Comparison of ENCODE assay signal across 31 cellular contexts in genomic region chr16:66776457-66776856, GRCh38. TPM values are rescaled to one million over a fixed set of nuclear protein-coding genes. Genes with fewer than 3 reads are reported as not detected.
DNase-seq lines count a peak whose midpoint lies in the region; ATAC-seq, FAIRE-seq and TF ChIP-seq lines count a peak whose summit lies in the region.
"Had no signal": no experiment of that assay in that cellular context is flagged by ENCODE, and none has a peak within 500 bp of the region (broad histone marks: within the 10 kb centered on the region; RNA-seq: fewer than 3 reads in every experiment).

No MANE protein-coding gene starts in this region.

- intact Hi-C loops in HepG2 (cut with micrococcal nuclease; ENCODE audit: unreplicated experiment), result no loop called here
- intact Hi-C loops in right lobe of liver (cut with DNase I), result no loop called here
- intact Hi-C loops in K562 (cut with micrococcal nuclease), result no loop called here

- no peaks in the 10 kb centered on the region for H3K79me2 ChIP-seq in HepG2 (ENCODE audit: insufficient read depth, low read length)
- H3K79me2 ChIP-seq in K562 (ENCODE audit: control insufficient read depth, insufficient read depth, low read length), result no peaks in the 10 kb centered on the region
- no peaks in the 10 kb centered on the region for H3K79me2 ChIP-seq in GM23248 (ENCODE audit: insufficient read depth)

- no peaks in the 10 kb centered on the region for H3F3A ChIP-seq in GM23248 (ENCODE audit: insufficient read depth)

- H3K14ac ChIP-seq in neuronal stem cell (ENCODE audit: low read length), result no peak overlapping the region

- H4K20me1 ChIP-seq in HepG2 (ENCODE audit: insufficient read depth, low read length) (no peaks in the 10 kb centered on the region; the same call in 1 of the 2 replicates), K562 (replicated peaks; ENCODE audit: control insufficient read depth, insufficient read depth, low read length) (no peaks in the 10 kb centered on the region), GM23248 (ENCODE audit: insufficient read depth) (no peaks in the 10 kb centered on the region)
- H4K20me1 ChIP-seq: BLaER1 had no signal

- CTCF ChIA-PET in HepG2 (lab: Yijun Ruan, JAX; ENCODE audit: low intra/inter-chr PET ratio, low total read pairs), result no interaction called here
- CTCF ChIA-PET in HEK293 (lab: Yijun Ruan, JAX), result interaction anchor here (1.0 kb wide), 1 partner anchor 25 kb away, joined by 4 read pairs; the partner anchor contains the start of gene DYNC1LI2
- CTCF ChIA-PET in K562 (lab: Yijun Ruan, JAX; ENCODE audit: low intra/inter-chr PET ratio), result no interaction called here

- in situ Hi-C loops in HepG2 (cut with HindIII; ENCODE audit: extremely low pct_ligation_motif_present, low pct_unique_long_range_greater_than_20kb), result no loop called here
- in situ Hi-C loops in K562 (cut with MboI), result no loop called here
- in situ Hi-C loops in GM23248 (cut with MboI), result no loop called here

- no peak overlapping the region for H2BK15ac ChIP-seq in neuronal stem cell (ENCODE audit: low read length)

- no peak for TF ChIP-seq RAD21 in HepG2 (CRISPR knock-in tag; IDR thresholded peaks at IDR 0.05)
- no peak for TF ChIP-seq RAD21 in K562 (CRISPR knock-in tag; conservative IDR thresholded peaks at IDR 0.05 in 1 of 2, IDR thresholded peaks at IDR 0.05 in 1 of 2)

- no peak overlapping the region for H2AFZ ChIP-seq in HepG2 (ENCODE audit: low read length)
- 0 out of 2 replicates have a peak overlapping the region, but pooled peaks have one; percentile 35 for H2AFZ ChIP-seq in K562 (ENCODE audit: low read depth, low read length)
- peak overlapping the region; percentile 0 for H2AFZ ChIP-seq in neuronal stem cell (ENCODE audit: low read length)
- H2AFZ ChIP-seq in GM23248, result no peak overlapping the region

- H2AK5ac ChIP-seq in neuronal stem cell (ENCODE audit: low read depth, low read length), result no peak overlapping the region

- H3K9me2 ChIP-seq in GM23248 (ENCODE audit: insufficient read depth), result no peaks in the 10 kb centered on the region

- TF ChIP-seq EP300 in HepG2 (IDR thresholded peaks at IDR 0.05; ENCODE audit: low read depth in 2 of 2, low read length in 2 of 2) (no peak), HepG2 (CRISPR knock-in tag; IDR thresholded peaks at IDR 0.05; ENCODE audit: borderline replicate concordance) (no peak), K562 (IDR thresholded peaks at IDR 0.05; ENCODE audit: low read length) (no peak)

- H3K9me3 ChIP-seq in HepG2 (ENCODE audit: low read length) (no peaks in the 10 kb centered on the region), right lobe of liver (no peaks in the 10 kb centered on the region), HEK293 (ENCODE audit: control insufficient read depth, insufficient read depth, low read depth, low read length) (no peaks in the 10 kb centered on the region), K562 (replicated peaks; ENCODE audit: control insufficient read depth, insufficient read depth, low read depth, low read length) (no peaks in the 10 kb centered on the region), neuronal stem cell (replicated peaks in 1 of 2; ENCODE audit: control insufficient read depth in 2 of 2, insufficient read depth in 1 of 2, low read depth in 1 of 2, low read length in 2 of 2) (no peaks in the 10 kb centered on the region), GM23248 (ENCODE audit: low read depth) (no peaks in the 10 kb centered on the region)
- H3K9me3 ChIP-seq: A549, BE2C, BLaER1 had no signal

- BruUV-seq in HepG2 (replicated peaks; lab: Mats Ljungman, UMichigan) (no TSS peak), K562 (replicated peaks; lab: Mats Ljungman, UMichigan) (no TSS peak)

- no peak overlapping the region for H2BK120ac ChIP-seq in neuronal stem cell (ENCODE audit: low read depth, low read length)

- FAIRE-seq in HepG2 (lab: Jason Lieb, UNC), result no peak
- no peak for FAIRE-seq in K562 (lab: Jason Lieb, UNC)
- FAIRE-seq: A549, GM12878, GM12892, GM18507 had no signal

- DNase-seq in HepG2 (ENCODE audit: low spot score) (no peak), right lobe of liver (no peak), K562 (ENCODE audit: extremely low read depth in 1 of 4, low spot score in 3 of 4) (no peak), neuronal stem cell (ENCODE audit: low spot score) (no peak), globus pallidus (ENCODE audit: low spot score) (no peak), GM23248 (no peak)
- DNase-seq: AML-193; BE2C; C1 segment of cervical spinal cord; CD4-positive, alpha-beta memory T cell; CD4-positive, CD25-positive, alpha-beta regulatory T cell; CD8-positive, alpha-beta memory T cell; COR-L47; DMS 273 treated with DMSO at 0.1 percent for 48 hours; DMS153; DMS53; DMS79; DND-41; EL; GDM1 had no signal

- H3K23ac ChIP-seq in neuronal stem cell (ENCODE audit: low read depth, low read length, poor library complexity), result no peak overlapping the region

- H3K4me1 ChIP-seq in HepG2 (ENCODE audit: insufficient read depth, low read length) (peaks cover 5% of the 10 kb centered on the region; the same call in 1 of the 2 replicates), right lobe of liver (no peaks in the 10 kb centered on the region), HEK293 (ENCODE audit: control insufficient read depth, insufficient read depth, low read length) (no peaks in the 10 kb centered on the region), K562 (replicated peaks in 1 of 2; ENCODE audit: control insufficient read depth in 2 of 2, insufficient read depth in 2 of 2, low read length in 2 of 2) (no peaks in the 10 kb centered on the region; a peak in 1 of 5 replicates), neuronal stem cell (ENCODE audit: control insufficient read depth in 2 of 2, insufficient read depth in 1 of 2, low read depth in 1 of 2, low read length in 2 of 2) (no peaks in the 10 kb centered on the region), GM23248 (ENCODE audit: insufficient read depth) (no peaks in the 10 kb centered on the region)
- H3K4me1 ChIP-seq: A549, BE2C, BLaER1 had no signal

- H2BK12ac ChIP-seq in neuronal stem cell (ENCODE audit: low read length), result no peak overlapping the region

- H4K8ac ChIP-seq in neuronal stem cell (ENCODE audit: low read depth, low read length), result no peak overlapping the region

- POLR2A ChIA-PET in HepG2 (lab: Yijun Ruan, JAX) (interaction anchor here (0.9 kb wide), 1 partner anchor 54 kb away, joined by 3 read pairs; the partner anchor contains the start of gene NAE1), HEK293 (lab: Yijun Ruan, JAX) (no interaction called here), K562 (lab: Yijun Ruan, JAX) (no interaction called here)

- no peak overlapping the region for H2BK5ac ChIP-seq in neuronal stem cell (ENCODE audit: low read length)

- no peak overlapping the region for H4K91ac ChIP-seq in neuronal stem cell (ENCODE audit: low read depth, low read length, poor library complexity)

- no peaks in the 10 kb centered on the region for H3K9me1 ChIP-seq in K562 (ENCODE audit: control insufficient read depth, insufficient read depth, low read length)

- no peaks in the 10 kb centered on the region for H3K36me3 ChIP-seq in HepG2 (replicated peaks in 1 of 2; ENCODE audit: control insufficient read depth in 1 of 2, insufficient read depth in 2 of 2, low read length in 2 of 2)
- H3K36me3 ChIP-seq in right lobe of liver, result no peaks in the 10 kb centered on the region
- no peaks in the 10 kb centered on the region for H3K36me3 ChIP-seq in HEK293 (ENCODE audit: control insufficient read depth in 2 of 2, insufficient read depth in 1 of 2, low read length in 2 of 2)
- no peaks in the 10 kb centered on the region for H3K36me3 ChIP-seq in K562 (ENCODE audit: control insufficient read depth, insufficient read depth, low read length)
- no peaks in the 10 kb centered on the region for H3K36me3 ChIP-seq in neuronal stem cell (replicated peaks in 1 of 2; ENCODE audit: control insufficient read depth in 2 of 2, insufficient read depth in 2 of 2, low read length in 2 of 2)
- no peaks in the 10 kb centered on the region for H3K36me3 ChIP-seq in GM23248 (ENCODE audit: low read depth)
- H3K36me3 ChIP-seq: BE2C, BLaER1 had no signal

- H3K18ac ChIP-seq in neuronal stem cell (ENCODE audit: low read length), result no peak overlapping the region

- H3K27me3 ChIP-seq in HepG2 (ENCODE audit: control insufficient read depth in 1 of 2, insufficient read depth in 2 of 2, low read length in 2 of 2) (peaks cover 0 to 2% of the 10 kb centered on the region in 2 experiments; a peak in 1 of 5 replicates), right lobe of liver (no peaks in the 10 kb centered on the region), K562 (ENCODE audit: control insufficient read depth in 2 of 2, insufficient read depth in 2 of 2, low read length in 2 of 2) (no peaks in the 10 kb centered on the region), neuronal stem cell (ENCODE audit: control insufficient read depth in 3 of 3, insufficient read depth in 3 of 3, low read depth in 1 of 3, low read length in 3 of 3) (no peaks in the 10 kb centered on the region), GM23248 (replicated peaks; ENCODE audit: insufficient read depth) (no peaks in the 10 kb centered on the region)
- H3K27me3 ChIP-seq: BE2C, BLaER1 had no signal

- no peak overlapping the region for H3K27ac ChIP-seq in HepG2 (ENCODE audit: extremely low read length, insufficient read depth, low read length)
- no peak overlapping the region for H3K27ac ChIP-seq in right lobe of liver
- H3K27ac ChIP-seq in HEK293 (ENCODE audit: extremely low read depth, low read depth, low read length), result no peak overlapping the region
- no peak overlapping the region for H3K27ac ChIP-seq in K562 (ENCODE audit: extremely low read depth, low read depth, low read length)
- H3K27ac ChIP-seq in neuronal stem cell (replicated peaks; ENCODE audit: low read length), result no peak overlapping the region
- no peak overlapping the region for H3K27ac ChIP-seq in GM23248
- H3K27ac ChIP-seq: 22Rv1, A549, BLaER1 had no signal

- no peak for TF ChIP-seq CTCF in HepG2 (CRISPR knock-in tag; IDR thresholded peaks at IDR 0.05)
- TF ChIP-seq CTCF in right lobe of liver (IDR thresholded peaks at IDR 0.05), result no peak
- TF ChIP-seq CTCF in HEK293 (tag by site-specific recombination; IDR thresholded peaks at IDR 0.05), result no peak
- TF ChIP-seq CTCF in K562 (IDR thresholded peaks at IDR 0.05 in 2 of 3, conservative IDR thresholded peaks at IDR 0.05 in 1 of 3; ENCODE audit: insufficient read depth in 2 of 3, low read depth in 1 of 3, low read length in 3 of 3), result no peak

- no peak overlapping the region for H3K4me3 ChIP-seq in HepG2 (replicated peaks in 1 of 3; ENCODE audit: insufficient read depth in 1 of 3, low read depth in 2 of 3, low read length in 3 of 3)
- H3K4me3 ChIP-seq in right lobe of liver, result no peak overlapping the region
- H3K4me3 ChIP-seq in HEK293 (ENCODE audit: low read depth, low read length), result no peak overlapping the region
- no peak overlapping the region for H3K4me3 ChIP-seq in K562
- H3K4me3 ChIP-seq in neuronal stem cell (ENCODE audit: low read length in 2 of 2), result no peak overlapping the region
- no peak overlapping the region for H3K4me3 ChIP-seq in GM23248
- H3K4me3 ChIP-seq: A549, BLaER1, GM12878 had no signal

- H3K9ac ChIP-seq in HepG2 (ENCODE audit: insufficient read depth, low read depth, low read length), result no peak overlapping the region
- no peak overlapping the region for H3K9ac ChIP-seq in K562 (ENCODE audit: insufficient read depth in 1 of 2, low read depth in 2 of 2, low read length in 2 of 2)
- no peak overlapping the region for H3K9ac ChIP-seq in neuronal stem cell (ENCODE audit: low read depth, low read length, poor library complexity)
- H3K9ac ChIP-seq in GM23248, result no peak overlapping the region
- H3K9ac ChIP-seq: BLaER1 had no signal

- TF ChIP-seq POLR2A in HepG2 (IDR thresholded peaks at IDR 0.05; ENCODE audit: insufficient read depth in 1 of 2, low read depth in 2 of 2, low read length in 2 of 2) (no peak), right lobe of liver (IDR thresholded peaks at IDR 0.05) (no peak), K562 (conservative IDR thresholded peaks at IDR 0.05) (no peak)

- no peak overlapping the region for H3K4me2 ChIP-seq in HepG2 (ENCODE audit: low read depth, low read length)
- H3K4me2 ChIP-seq in K562 (ENCODE audit: insufficient read depth, low read length), result no peak overlapping the region
- H3K4me2 ChIP-seq in neuronal stem cell (ENCODE audit: insufficient read depth, low read length, poor library complexity, severe bottlenecking), result no peak overlapping the region
- no peak overlapping the region for H3K4me2 ChIP-seq in GM23248 (ENCODE audit: unreplicated experiment)
- H3K4me2 ChIP-seq: A549, BLaER1 had no signal

- no peak overlapping the region for H3K4ac ChIP-seq in neuronal stem cell (ENCODE audit: low read length)

- H3K79me1 ChIP-seq in neuronal stem cell (ENCODE audit: low read depth, low read length), result no peaks in the 10 kb centered on the region

- no peak for ATAC-seq in HepG2
- no peak for ATAC-seq in right lobe of liver
- no peak for ATAC-seq in K562
- ATAC-seq in HG03175 (IDR thresholded peaks at IDR 0.05; ENCODE audit: unreplicated experiment), result no peak
- ATAC-seq: A549, GM12878 had no signal

RNA-seq across cellular contexts. Expression of gene TERB1, which starts 24.9 kb away (rescaled TPM):
- total RNA-seq in HepG2 (2016; rRNA removed; fragmentation: Illumina TruSeq; extraction: Trizol), result not detected in 2 replicates
- not detected in 2 replicates for total RNA-seq in HepG2 (2016; cell fraction: cytosol; rRNA removed; fragmentation: Illumina TruSeq; extraction: Trizol; ENCODE audit: low read depth)
- not detected in 2 replicates for total RNA-seq in HepG2 (2016; cell fraction: insoluble cytoplasmic fraction; rRNA removed; fragmentation: Illumina TruSeq; extraction: Trizol)
- total RNA-seq in HepG2 (2016; cell fraction: membrane; rRNA removed; fragmentation: Illumina TruSeq; extraction: Trizol), result 0.09 and 0.10 TPM in 2 replicates
- not detected in 2 replicates for total RNA-seq in HepG2 (2016; cell fraction: nucleus; rRNA removed; fragmentation: Illumina TruSeq; extraction: Trizol)
- not detected in 2 replicates for polyA plus RNA-seq in HepG2 (2011; rRNA removed)
- polyA plus RNA-seq in HepG2 (2011; cell fraction: cytosol; rRNA removed), result not detected in 2 replicates
- polyA plus RNA-seq in HepG2 (2011; cell fraction: nucleus; rRNA removed), result not detected in 2 replicates
- not detected in 2 replicates for polyA plus RNA-seq in HepG2 (2012)
- not detected in 2 replicates for polyA plus RNA-seq in HepG2 (2016; cell fraction: cytosol; fragmentation: Illumina TruSeq; extraction: Trizol; ENCODE audit: low read depth)
- not detected in 2 replicates for polyA plus RNA-seq in HepG2 (2016; cell fraction: insoluble cytoplasmic fraction; fragmentation: Illumina TruSeq; extraction: Trizol; ENCODE audit: low read depth)
- not detected in 2 replicates for polyA plus RNA-seq in HepG2 (2016; cell fraction: membrane; fragmentation: Illumina TruSeq; extraction: Trizol; ENCODE audit: low read depth)
- polyA plus RNA-seq in HepG2 (2016; cell fraction: nucleus; fragmentation: Illumina TruSeq; extraction: Trizol; ENCODE audit: insufficient read depth, low read depth), result not detected in 2 replicates
- polyA minus RNA-seq in HepG2 (2011; rRNA and poly(A)+ RNA removed; ENCODE audit: low replicate concordance), result not detected in 2 replicates
- polyA minus RNA-seq in HepG2 (2011; cell fraction: cytosol; rRNA and poly(A)+ RNA removed), result not detected in 2 replicates
- not detected in 2 replicates for polyA minus RNA-seq in HepG2 (2011; cell fraction: nucleus; rRNA and poly(A)+ RNA removed)
- total RNA-seq in right lobe of liver, result not detected
- not detected in 2 replicates for total RNA-seq in K562 (2011; cell fraction: chromatin; rRNA removed; ENCODE audit: low replicate concordance)
- total RNA-seq in K562 (2011; cell fraction: nucleolus; rRNA removed), result not detected in 2 replicates
- total RNA-seq in K562 (2011; cell fraction: nucleoplasm; rRNA removed), result not detected in 2 replicates
- total RNA-seq in K562 (2014; rRNA removed), result not detected in 2 replicates
- total RNA-seq in K562 (2014; rRNA removed; fragmentation: Illumina TruSeq; extraction: Trizol), result not detected in 2 replicates
- not detected in 2 replicates for total RNA-seq in K562 (2015; rRNA removed; fragmentation: Illumina TruSeq; extraction: Trizol)
- total RNA-seq in K562 (2021), result not detected in 2 replicates
- not detected in 2 replicates for polyA plus RNA-seq in K562 (2011; rRNA removed)
- polyA plus RNA-seq in K562 (2011; cell fraction: cytosol; rRNA removed), result not detected in 2 replicates
- polyA plus RNA-seq in K562 (2011; cell fraction: nucleus; rRNA removed), result 0.18 TPM in 1 of 2 replicates, not detected in the other
- not detected in 2 replicates for polyA plus RNA-seq in K562 (2012)
- not detected in 2 replicates for polyA plus RNA-seq in K562 (2014; fragmentation: Illumina TruSeq; extraction: Trizol)
- polyA plus RNA-seq in K562 (2014; fragmentation: Nextera tagmentation; extraction: Ambion mirVana), result not detected
- not detected in 2 replicates for polyA plus RNA-seq in K562 (2014; rRNA removed)
- 0.30 TPM in 1 of 2 replicates, not detected in the other for polyA minus RNA-seq in K562 (2011; rRNA and poly(A)+ RNA removed)
- polyA minus RNA-seq in K562 (2011; cell fraction: cytosol; rRNA and poly(A)+ RNA removed), result not detected in 2 replicates
- not detected in 2 replicates for polyA minus RNA-seq in K562 (2011; cell fraction: nucleus; rRNA and poly(A)+ RNA removed)
- polyA plus RNA-seq in neuronal stem cell (2013, experiment 1 of 2), result not detected
- polyA plus RNA-seq in neuronal stem cell (2013, experiment 2 of 2), result not detected
- total RNA-seq in GM23248 (2014; rRNA removed; shearing (Covaris generic)), result not detected in 2 replicates
- polyA plus RNA-seq in GM23248 (2016; fragmentation: Nextera tagmentation; extraction: Ambion mirVana), result not detected in 2 replicates
- total RNA-seq: A172, G401 had no signal
- polyA plus RNA-seq: CD14-positive monocyte; CD4-positive, alpha-beta memory T cell; CD4-positive, CD25-positive, alpha-beta regulatory T cell; CD8-positive, alpha-beta memory T cell had no signal

RNA-seq across cellular contexts. Expression of gene DYNC1LI2, which starts 25.0 kb away (rescaled TPM):
- total RNA-seq in HepG2 (2016; rRNA removed; fragmentation: Illumina TruSeq; extraction: Trizol) (107 and 135 TPM in 2 replicates), right lobe of liver (10 to 100 TPM; 30.5 to 44.1 (median 37.9) TPM), K562 (2014; rRNA removed) (33.3 and 53.3 TPM in 2 replicates), K562 (2014; rRNA removed; fragmentation: Illumina TruSeq; extraction: Trizol) (35.1 and 40.0 TPM in 2 replicates), K562 (2015; rRNA removed; fragmentation: Illumina TruSeq; extraction: Trizol) (38.2 and 39.7 TPM in 2 replicates), K562 (2021) (40.8 and 48.9 TPM in 2 replicates)
- total RNA-seq in HepG2 (2016; cell fraction: cytosol; rRNA removed; fragmentation: Illumina TruSeq; extraction: Trizol; ENCODE audit: low read depth), result 18.2 and 20.0 TPM in 2 replicates
- 109 and 139 TPM in 2 replicates for total RNA-seq in HepG2 (2016; cell fraction: insoluble cytoplasmic fraction; rRNA removed; fragmentation: Illumina TruSeq; extraction: Trizol)
- total RNA-seq in HepG2 (2016; cell fraction: membrane; rRNA removed; fragmentation: Illumina TruSeq; extraction: Trizol), result 25.6 and 31.6 TPM in 2 replicates
- total RNA-seq in HepG2 (2016; cell fraction: nucleus; rRNA removed; fragmentation: Illumina TruSeq; extraction: Trizol), result 194 and 230 TPM in 2 replicates
- polyA plus RNA-seq in HepG2 (2011; rRNA removed) (65.5 and 67.7 TPM in 2 replicates), K562 (2011; rRNA removed) (40.2 and 44.5 TPM in 2 replicates), K562 (2014; fragmentation: Illumina TruSeq; extraction: Trizol) (31.7 and 39.4 TPM in 2 replicates), K562 (2014; fragmentation: Nextera tagmentation; extraction: Ambion mirVana) (1 to 10 TPM; 5.1 to 7.0 TPM), K562 (2014; rRNA removed) (47.6 and 47.8 TPM in 2 replicates), GM23248 (2016; fragmentation: Nextera tagmentation; extraction: Ambion mirVana) (173 TPM in 2 replicates)
- 30.2 and 40.7 TPM in 2 replicates for polyA plus RNA-seq in HepG2 (2011; cell fraction: cytosol; rRNA removed)
- 210 and 219 TPM in 2 replicates for polyA plus RNA-seq in HepG2 (2011; cell fraction: nucleus; rRNA removed)
- 57.1 and 65.5 TPM in 2 replicates for polyA plus RNA-seq in HepG2 (2012)
- polyA plus RNA-seq in HepG2 (2016; cell fraction: cytosol; fragmentation: Illumina TruSeq; extraction: Trizol; ENCODE audit: low read depth), result 3.3 and 3.7 TPM in 2 replicates
- 68.8 and 69.0 TPM in 2 replicates for polyA plus RNA-seq in HepG2 (2016; cell fraction: insoluble cytoplasmic fraction; fragmentation: Illumina TruSeq; extraction: Trizol; ENCODE audit: low read depth)
- polyA plus RNA-seq in HepG2 (2016; cell fraction: membrane; fragmentation: Illumina TruSeq; extraction: Trizol; ENCODE audit: low read depth), result 9.8 and 12.1 TPM in 2 replicates
- 329 and 373 TPM in 2 replicates for polyA plus RNA-seq in HepG2 (2016; cell fraction: nucleus; fragmentation: Illumina TruSeq; extraction: Trizol; ENCODE audit: insufficient read depth, low read depth)
- polyA minus RNA-seq in HepG2 (2011; rRNA and poly(A)+ RNA removed; ENCODE audit: low replicate concordance), result 51.3 and 78.2 TPM in 2 replicates
- polyA minus RNA-seq in HepG2 (2011; cell fraction: cytosol; rRNA and poly(A)+ RNA removed), result 27.4 and 28.7 TPM in 2 replicates
- polyA minus RNA-seq in HepG2 (2011; cell fraction: nucleus; rRNA and poly(A)+ RNA removed), result 169 and 176 TPM in 2 replicates
- 247 and 297 TPM in 2 replicates for total RNA-seq in K562 (2011; cell fraction: chromatin; rRNA removed; ENCODE audit: low replicate concordance)
- total RNA-seq in K562 (2011; cell fraction: nucleolus; rRNA removed), result 102 and 117 TPM in 2 replicates
- total RNA-seq in K562 (2011; cell fraction: nucleoplasm; rRNA removed), result 156 and 208 TPM in 2 replicates
- 16.7 and 24.3 TPM in 2 replicates for polyA plus RNA-seq in K562 (2011; cell fraction: cytosol; rRNA removed)
- 140 and 177 TPM in 2 replicates for polyA plus RNA-seq in K562 (2011; cell fraction: nucleus; rRNA removed)
- 25.0 and 29.6 TPM in 2 replicates for polyA plus RNA-seq in K562 (2012)
- polyA minus RNA-seq in K562 (2011; rRNA and poly(A)+ RNA removed), result 35.7 and 40.6 TPM in 2 replicates
- polyA minus RNA-seq in K562 (2011; cell fraction: cytosol; rRNA and poly(A)+ RNA removed), result 22.7 and 23.1 TPM in 2 replicates
- polyA minus RNA-seq in K562 (2011; cell fraction: nucleus; rRNA and poly(A)+ RNA removed), result 47.3 and 62.5 TPM in 2 replicates
- polyA plus RNA-seq in neuronal stem cell (2013, experiment 1 of 2), result 154 TPM
- 164 TPM for polyA plus RNA-seq in neuronal stem cell (2013, experiment 2 of 2)
- total RNA-seq in GM23248 (2014; rRNA removed; shearing (Covaris generic)), result 80.6 and 89.2 TPM in 2 replicates

RNA-seq across cellular contexts. Expression of gene NAE1, which starts 54.3 kb away (rescaled TPM):
- 206 and 279 TPM in 2 replicates for total RNA-seq in HepG2 (2016; rRNA removed; fragmentation: Illumina TruSeq; extraction: Trizol)
- 93.3 and 103 TPM in 2 replicates for total RNA-seq in HepG2 (2016; cell fraction: cytosol; rRNA removed; fragmentation: Illumina TruSeq; extraction: Trizol; ENCODE audit: low read depth)
- 210 and 281 TPM in 2 replicates for total RNA-seq in HepG2 (2016; cell fraction: insoluble cytoplasmic fraction; rRNA removed; fragmentation: Illumina TruSeq; extraction: Trizol)
- 146 and 147 TPM in 2 replicates for total RNA-seq in HepG2 (2016; cell fraction: membrane; rRNA removed; fragmentation: Illumina TruSeq; extraction: Trizol)
- total RNA-seq in HepG2 (2016; cell fraction: nucleus; rRNA removed; fragmentation: Illumina TruSeq; extraction: Trizol), result 127 and 139 TPM in 2 replicates
- polyA plus RNA-seq in HepG2 (2011; rRNA removed), result 68.2 and 95.7 TPM in 2 replicates
- polyA plus RNA-seq in HepG2 (2011; cell fraction: cytosol; rRNA removed), result 27.0 and 39.4 TPM in 2 replicates
- 79.6 and 104 TPM in 2 replicates for polyA plus RNA-seq in HepG2 (2011; cell fraction: nucleus; rRNA removed)
- 71.6 and 101 TPM in 2 replicates for polyA plus RNA-seq in HepG2 (2012)
- polyA plus RNA-seq in HepG2 (2016; cell fraction: cytosol; fragmentation: Illumina TruSeq; extraction: Trizol; ENCODE audit: low read depth), result 66.8 and 90.6 TPM in 2 replicates
- 229 TPM in 2 replicates for polyA plus RNA-seq in HepG2 (2016; cell fraction: insoluble cytoplasmic fraction; fragmentation: Illumina TruSeq; extraction: Trizol; ENCODE audit: low read depth)
- polyA plus RNA-seq in HepG2 (2016; cell fraction: membrane; fragmentation: Illumina TruSeq; extraction: Trizol; ENCODE audit: low read depth), result 102 and 113 TPM in 2 replicates
- 156 and 166 TPM in 2 replicates for polyA plus RNA-seq in HepG2 (2016; cell fraction: nucleus; fragmentation: Illumina TruSeq; extraction: Trizol; ENCODE audit: insufficient read depth, low read depth)
- 14.2 and 16.7 TPM in 2 replicates for polyA minus RNA-seq in HepG2 (2011; rRNA and poly(A)+ RNA removed; ENCODE audit: low replicate concordance)
- polyA minus RNA-seq in HepG2 (2011; cell fraction: cytosol; rRNA and poly(A)+ RNA removed), result 26.9 and 31.3 TPM in 2 replicates
- polyA minus RNA-seq in HepG2 (2011; cell fraction: nucleus; rRNA and poly(A)+ RNA removed), result 96.7 and 111 TPM in 2 replicates
- total RNA-seq in right lobe of liver, result 10 to 100 TPM; 16.4 to 22.7 (median 20.2) TPM
- 98.8 and 294 TPM in 2 replicates for total RNA-seq in K562 (2011; cell fraction: chromatin; rRNA removed; ENCODE audit: low replicate concordance)
- total RNA-seq in K562 (2011; cell fraction: nucleolus; rRNA removed), result 65.5 and 71.3 TPM in 2 replicates
- total RNA-seq in K562 (2011; cell fraction: nucleoplasm; rRNA removed), result 135 and 180 TPM in 2 replicates
- 150 and 165 TPM in 2 replicates for total RNA-seq in K562 (2014; rRNA removed)
- total RNA-seq in K562 (2014; rRNA removed; fragmentation: Illumina TruSeq; extraction: Trizol), result 230 and 259 TPM in 2 replicates
- 174 and 190 TPM in 2 replicates for total RNA-seq in K562 (2015; rRNA removed; fragmentation: Illumina TruSeq; extraction: Trizol)
- total RNA-seq in K562 (2021), result 167 and 172 TPM in 2 replicates
- 233 and 294 TPM in 2 replicates for polyA plus RNA-seq in K562 (2011; rRNA removed)
- 38.2 and 71.9 TPM in 2 replicates for polyA plus RNA-seq in K562 (2011; cell fraction: cytosol; rRNA removed)
- polyA plus RNA-seq in K562 (2011; cell fraction: nucleus; rRNA removed), result 83.1 and 206 TPM in 2 replicates
- 109 and 119 TPM in 2 replicates for polyA plus RNA-seq in K562 (2012)
- polyA plus RNA-seq in K562 (2014; fragmentation: Illumina TruSeq; extraction: Trizol), result 164 and 203 TPM in 2 replicates
- polyA plus RNA-seq in K562 (2014; fragmentation: Nextera tagmentation; extraction: Ambion mirVana), result 100 to 1,000 TPM; 257 to 275 TPM
- polyA plus RNA-seq in K562 (2014; rRNA removed), result 235 and 238 TPM in 2 replicates
- 151 and 155 TPM in 2 replicates for polyA minus RNA-seq in K562 (2011; rRNA and poly(A)+ RNA removed)
- polyA minus RNA-seq in K562 (2011; cell fraction: cytosol; rRNA and poly(A)+ RNA removed), result 37.3 and 65.9 TPM in 2 replicates
- polyA minus RNA-seq in K562 (2011; cell fraction: nucleus; rRNA and poly(A)+ RNA removed), result 67.0 and 103 TPM in 2 replicates
- polyA plus RNA-seq in neuronal stem cell (2013, experiment 1 of 2), result 239 TPM
- polyA plus RNA-seq in neuronal stem cell (2013, experiment 2 of 2), result 243 TPM
- 92.5 and 106 TPM in 2 replicates for total RNA-seq in GM23248 (2014; rRNA removed; shearing (Covaris generic))
- 86.3 and 90.1 TPM in 2 replicates for polyA plus RNA-seq in GM23248 (2016; fragmentation: Nextera tagmentation; extraction: Ambion mirVana)

Comparison
In these comparisons a context has a peak if more than half of its experiments do, and no peak if none do; other contexts are left out.
1. H2AFZ ChIP-seq: peak in K562 (single experiment) and neuronal stem cell (single experiment); none in HepG2 (single experiment) and GM23248 (single experiment).
2. Of the 241 proteins assayed by ChIP-seq in both HepG2 and K562: peak only in HepG2: none; only in K562: ZNF512; in both: none; in neither: 238; mixed calls (peak in some experiments, not most) for 2.